Comparison of ENCODE assay signal across 8 cellular contexts in genomic region chr19:53870485-53870844, GRCh38. TPM values are rescaled to one million over a fixed set of nuclear protein-coding genes. Genes with fewer than 3 reads are reported as not detected.
A peak's percentile ranks its signal among the peaks of the same experiment; 100 is the strongest.
DNase-seq lines count a peak whose midpoint lies in the region; ATAC-seq, FAIRE-seq and TF ChIP-seq lines count a peak whose summit lies in the region.

No MANE protein-coding gene starts in this region.

- H3K36me3 Mint-ChIP-seq in progenitor cell of endocrine pancreas (ENCODE audit: insufficient read depth) = peaks cover 17% of the 10 kb centered on the region

- intact Hi-C loops in PC-3 (cut with micrococcal nuclease) (no loop called here), endothelial cell of umbilical vein (cut with micrococcal nuclease) (no loop called here)

- H3K9me3 ChIP-seq in PC-3 (ENCODE audit: low read length) = no peaks in the 10 kb centered on the region
- H3K9me3 ChIP-seq in endothelial cell of umbilical vein (replicated peaks; ENCODE audit: control insufficient read depth, insufficient read depth, low read length) = no peaks in the 10 kb centered on the region

- H3K4me3 ChIP-seq in PC-3 (ENCODE audit: low read length) (peak overlapping the region; percentile 17; the same call in 1 of the 2 replicates), endothelial cell of umbilical vein (replicated peaks in 1 of 3; ENCODE audit: insufficient read depth in 1 of 3, low read depth in 1 of 3, low read length in 3 of 3) (no peak overlapping the region)

- H3F3A ChIP-seq in PC-3 (ENCODE audit: low read length, unreplicated experiment) = no peaks in the 10 kb centered on the region

- H3K27ac ChIP-seq in PC-3 (ENCODE audit: low read length) (no peak overlapping the region), endothelial cell of umbilical vein (ENCODE audit: insufficient read depth, low read depth, low read length) (peak overlapping the region; percentile 38)

- H3K4me2 ChIP-seq in PC-3 (ENCODE audit: low read length) = peak overlapping the region; percentile 49; the same call in 1 of the 2 replicates
- H3K4me2 ChIP-seq in endothelial cell of umbilical vein (ENCODE audit: insufficient read depth, low read length) = no peak overlapping the region

- H3K27me3 Mint-ChIP-seq in progenitor cell of endocrine pancreas = no peaks in the 10 kb centered on the region

- peak overlapping the region; percentile 73 for H3K4me3 Mint-ChIP-seq in progenitor cell of endocrine pancreas (ENCODE audit: low read depth)

- H3K9ac ChIP-seq in PC-3 (ENCODE audit: low read length) (no peak overlapping the region), endothelial cell of umbilical vein (replicated peaks; ENCODE audit: extremely low read depth, insufficient read depth, low read length) (no peak overlapping the region)

- no peak overlapping the region for H2AFZ ChIP-seq in PC-3 (ENCODE audit: low read length)
- H2AFZ ChIP-seq in endothelial cell of umbilical vein (ENCODE audit: low read depth, low read length) = no peak overlapping the region

- H3K9me1 ChIP-seq in endothelial cell of umbilical vein (replicated peaks; ENCODE audit: control insufficient read depth, extremely low read depth, insufficient read depth, low read length) = no peaks in the 10 kb centered on the region

- POLR2A ChIA-PET in PC-3 (lab: Charles Lee; ENCODE audit: unreplicated experiment) (no interaction called here), endothelial cell of umbilical vein (lab: Charles Lee) (interaction anchor here (1.2 kb wide), 1 partner anchor 9 kb away, joined by 3 read pairs; no protein-coding TSS in a partner anchor)

- no peaks in the 10 kb centered on the region for H3K9me2 ChIP-seq in PC-3 (replicated peaks; ENCODE audit: low read length)

- no TSS peak for BruUV-seq in PC-3 (replicated peaks; lab: Mats Ljungman, UMichigan)
- BruUV-seq in endothelial cell of umbilical vein (replicated peaks; lab: Mats Ljungman, UMichigan) = no TSS peak

- H3K79me2 ChIP-seq in PC-3 (ENCODE audit: low read length) = peaks cover 50% of the 10 kb centered on the region
- peaks cover 29% of the 10 kb centered on the region for H3K79me2 ChIP-seq in endothelial cell of umbilical vein (ENCODE audit: control insufficient read depth, insufficient read depth, low read length)

- DNase-seq in ELF-1 (ENCODE audit: low read depth, low spot score) = peak; percentile 48
- DNase-seq in PC-3 = no peak
- DNase-seq in endothelial cell of umbilical vein (ENCODE audit: low read depth, low spot score) = no peak
- DNase-seq in progenitor cell of endocrine pancreas (ENCODE audit: low spot score, unreplicated experiment) = no peak
- DNase-seq in middle frontal gyrus (ENCODE audit: extremely low spot score, low spot score) = no peak

- H3K27me3 ChIP-seq in PC-3 (ENCODE audit: low read length) (no peaks in the 10 kb centered on the region), endothelial cell of umbilical vein (ENCODE audit: control insufficient read depth in 2 of 2, insufficient read depth in 2 of 2, low read length in 2 of 2) (no peaks in the 10 kb centered on the region)

- peaks cover 36% of the 10 kb centered on the region for H3K4me1 Mint-ChIP-seq in progenitor cell of endocrine pancreas (ENCODE audit: low read depth)

- no peak for TF ChIP-seq POLR2A in endothelial cell of umbilical vein (IDR thresholded peaks at IDR 0.05; ENCODE audit: low read depth, low read length)

- no peak for ATAC-seq in PC-3
- ATAC-seq in GM18511 (IDR thresholded peaks at IDR 0.05; ENCODE audit: unreplicated experiment) = no peak
- ATAC-seq in HG03521 (IDR thresholded peaks at IDR 0.05; ENCODE audit: unreplicated experiment) = no peak
- ATAC-seq in HG02981 (IDR thresholded peaks at IDR 0.05; ENCODE audit: unreplicated experiment) = no peak

- H3K27ac Mint-ChIP-seq in progenitor cell of endocrine pancreas = peak overlapping the region; percentile 93

- H3K36me3 ChIP-seq in PC-3 (ENCODE audit: low read depth, low read length) (peaks cover 21% of the 10 kb centered on the region), endothelial cell of umbilical vein (ENCODE audit: control insufficient read depth in 2 of 2, extremely low read depth in 1 of 2, insufficient read depth in 2 of 2, low read length in 2 of 2) (peaks cover 0 to 17% of the 10 kb centered on the region in 2 experiments)

- dilution Hi-C loops in endothelial cell of umbilical vein (cut with MboI; ENCODE audit: extremely low pct_ligation_motif_present, low sequenced_read_pairs) = no loop called here

- H4K20me1 ChIP-seq in PC-3 (ENCODE audit: low read length) (peaks cover 19% of the 10 kb centered on the region; the same call in 1 of the 2 replicates), endothelial cell of umbilical vein (replicated peaks; ENCODE audit: control insufficient read depth, extremely low read depth, insufficient read depth, low read length) (no peaks in the 10 kb centered on the region)

- H3K4me1 ChIP-seq in PC-3 (ENCODE audit: insufficient read depth, low read length) (peaks cover 18% of the 10 kb centered on the region), endothelial cell of umbilical vein (ENCODE audit: control insufficient read depth, extremely low read depth, insufficient read depth, low read length) (peaks cover 15% of the 10 kb centered on the region)

- FAIRE-seq in endothelial cell of umbilical vein (lab: Jason Lieb, UNC) = peak; percentile 74

- CTCF ChIA-PET in PC-3 (lab: Charles Lee) (no interaction called here), endothelial cell of umbilical vein (lab: Charles Lee) (interaction anchor here (1.0 to 1.3 kb wide), 2 partner anchors 11 to 159 kb away, joined by 3 to 4 read pairs; partner anchors contain the start of gene PRKCG)

- H3K9me3 Mint-ChIP-seq in progenitor cell of endocrine pancreas (ENCODE audit: low read depth) = no peaks in the 10 kb centered on the region

- TF ChIP-seq CTCF in PC-3 (conservative IDR thresholded peaks at IDR 0.05; ENCODE audit: low read depth, low read length) (no peak), endothelial cell of umbilical vein (IDR thresholded peaks at IDR 0.05; ENCODE audit: extremely low read depth in 1 of 2, insufficient read depth in 1 of 2, low read depth in 1 of 2, low read length in 2 of 2) (no peak), progenitor cell of endocrine pancreas (IDR thresholded peaks at IDR 0.05; ENCODE audit: unreplicated experiment) (no peak)

TF ChIP-seq in endothelial cell of umbilical vein, 7 proteins besides CTCF, POLR2A, EP300 and RAD21 (continues in another document):
- TF ChIP-seq MYC (IDR thresholded peaks at IDR 0.05; ENCODE audit: low read depth, low read length) (no peak), FOS (IDR thresholded peaks at IDR 0.05; ENCODE audit: borderline replicate concordance, insufficient read depth, low read length) (no peak)
- TF ChIP-seq, protein P1, sequence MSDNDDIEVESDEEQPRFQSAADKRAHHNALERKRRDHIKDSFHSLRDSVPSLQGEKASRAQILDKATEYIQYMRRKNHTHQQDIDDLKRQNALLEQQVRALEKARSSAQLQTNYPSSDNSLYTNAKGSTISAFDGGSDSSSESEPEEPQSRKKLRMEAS (IDR thresholded peaks at IDR 0.05; ENCODE audit: insufficient read depth, insufficient read length) = no peak

RNA-seq across cellular contexts. Expression of gene MYADM, which starts 2.8 kb away (rescaled TPM):
- total RNA-seq in PC-3 (2014; rRNA removed) (58.9 and 63.5 TPM in 2 replicates), endothelial cell of umbilical vein (128 and 133 TPM in 2 replicates), progenitor cell of endocrine pancreas (80.2 and 80.4 TPM in 2 replicates)
- polyA plus RNA-seq in endothelial cell of umbilical vein = 100 and 122 TPM in 2 replicates
- polyA plus RNA-seq in endothelial cell of umbilical vein (2011; cell fraction: cytosol; rRNA removed) = 35.1 and 49.3 TPM in 2 replicates
- 26.7 and 54.2 TPM in 2 replicates for polyA plus RNA-seq in endothelial cell of umbilical vein (2011; cell fraction: nucleus; rRNA removed)
- polyA plus RNA-seq in endothelial cell of umbilical vein (2012) = 66.5 and 108 TPM in 2 replicates
- 40.0 and 44.3 TPM in 2 replicates for polyA minus RNA-seq in endothelial cell of umbilical vein
- polyA minus RNA-seq in endothelial cell of umbilical vein (2011; cell fraction: cytosol; rRNA and poly(A)+ RNA removed) = 8.2 TPM
- polyA minus RNA-seq in endothelial cell of umbilical vein (2011; cell fraction: nucleus; rRNA and poly(A)+ RNA removed) = 22.8 and 50.6 TPM in 2 replicates

RNA-seq across cellular contexts. Expression of gene PRKCG, which starts 11.5 kb away (rescaled TPM):
- total RNA-seq in PC-3 (2014; rRNA removed) (1.5 TPM in 1 of 2 replicates, not detected in the other), endothelial cell of umbilical vein (not detected in 2 replicates), progenitor cell of endocrine pancreas (6.5 and 8.4 TPM in 2 replicates)
- polyA plus RNA-seq in endothelial cell of umbilical vein = 0.07 and 0.08 TPM in 2 replicates
- polyA plus RNA-seq in endothelial cell of umbilical vein (2011; cell fraction: cytosol; rRNA removed) = 0.03 TPM in 1 of 2 replicates, not detected in the other
- 0.08 and 0.17 TPM in 2 replicates for polyA plus RNA-seq in endothelial cell of umbilical vein (2011; cell fraction: nucleus; rRNA removed)
- polyA plus RNA-seq in endothelial cell of umbilical vein (2012) = 0.05 and 0.25 TPM in 2 replicates
- polyA minus RNA-seq in endothelial cell of umbilical vein = not detected in 2 replicates
- not detected for polyA minus RNA-seq in endothelial cell of umbilical vein (2011; cell fraction: cytosol; rRNA and poly(A)+ RNA removed)
- polyA minus RNA-seq in endothelial cell of umbilical vein (2011; cell fraction: nucleus; rRNA and poly(A)+ RNA removed) = not detected in 2 replicates

RNA-seq across cellular contexts. Expression of gene CACNG7, which starts 38.6 kb away (rescaled TPM):
- total RNA-seq in PC-3 (2014; rRNA removed) (not detected in 2 replicates), endothelial cell of umbilical vein (0.78 and 1.3 TPM in 2 replicates), progenitor cell of endocrine pancreas (0.18 TPM in 1 of 2 replicates, not detected in the other)
- polyA plus RNA-seq in endothelial cell of umbilical vein = 0.92 and 1.1 TPM in 2 replicates
- 0.83 and 0.99 TPM in 2 replicates for polyA plus RNA-seq in endothelial cell of umbilical vein (2011; cell fraction: cytosol; rRNA removed)
- polyA plus RNA-seq in endothelial cell of umbilical vein (2011; cell fraction: nucleus; rRNA removed) = 0.68 and 0.74 TPM in 2 replicates
- polyA plus RNA-seq in endothelial cell of umbilical vein (2012) = 0.64 and 1.2 TPM in 2 replicates
- 0.34 TPM in 1 of 2 replicates, not detected in the other for polyA minus RNA-seq in endothelial cell of umbilical vein
- polyA minus RNA-seq in endothelial cell of umbilical vein (2011; cell fraction: cytosol; rRNA and poly(A)+ RNA removed) = not detected
- 0.34 TPM in 1 of 2 replicates, not detected in the other for polyA minus RNA-seq in endothelial cell of umbilical vein (2011; cell fraction: nucleus; rRNA and poly(A)+ RNA removed)

RNA-seq across cellular contexts. Expression of gene NLRP12, which starts 46.4 kb away (rescaled TPM):
- total RNA-seq in PC-3 (2014; rRNA removed) (0.12 TPM in 1 of 2 replicates, not detected in the other), endothelial cell of umbilical vein (0.58 and 0.73 TPM in 2 replicates), progenitor cell of endocrine pancreas (not detected in 2 replicates)
- 0.27 and 0.46 TPM in 2 replicates for polyA plus RNA-seq in endothelial cell of umbilical vein
- 0.23 and 0.36 TPM in 2 replicates for polyA plus RNA-seq in endothelial cell of umbilical vein (2011; cell fraction: cytosol; rRNA removed)
- polyA plus RNA-seq in endothelial cell of umbilical vein (2011; cell fraction: nucleus; rRNA removed) = 0.05 and 0.15 TPM in 2 replicates
- 0.16 and 0.21 TPM in 2 replicates for polyA plus RNA-seq in endothelial cell of umbilical vein (2012)
- polyA minus RNA-seq in endothelial cell of umbilical vein = 0.24 and 0.55 TPM in 2 replicates
- not detected for polyA minus RNA-seq in endothelial cell of umbilical vein (2011; cell fraction: cytosol; rRNA and poly(A)+ RNA removed)
- polyA minus RNA-seq in endothelial cell of umbilical vein (2011; cell fraction: nucleus; rRNA and poly(A)+ RNA removed) = 0.29 and 0.38 TPM in 2 replicates
